In genomic region chr19:4635763-4636135, GRCh38 we compare ENCODE assay signal across 8 cellular contexts. TPM values are rescaled to one million over a fixed set of nuclear protein-coding genes. Genes with fewer than 3 reads are reported as not detected.
DNase-seq lines count a peak whose midpoint lies in the region; ATAC-seq, FAIRE-seq and TF ChIP-seq lines count a peak whose summit lies in the region.

No MANE protein-coding gene starts in this region.

- H2BK5ac ChIP-seq in mesendoderm (ENCODE audit: low read length) = no peak overlapping the region

- no TSS peak for BruUV-seq in K562 (replicated peaks; lab: Mats Ljungman, UMichigan)

- in situ Hi-C loops in K562 (cut with MboI) = loop anchor here (5.0 kb wide), 1 partner anchor 58 kb away; no protein-coding TSS in a partner anchor

- H3K9me3 ChIP-seq in left ventricle myocardium inferior (replicated peaks) (no peaks in the 10 kb centered on the region), K562 (replicated peaks; ENCODE audit: control insufficient read depth, insufficient read depth, low read depth, low read length) (no peaks in the 10 kb centered on the region)

- H3K27me3 ChIP-seq in left ventricle myocardium inferior (ENCODE audit: low read depth) = no peaks in the 10 kb centered on the region
- no peaks in the 10 kb centered on the region for H3K27me3 ChIP-seq in K562 (ENCODE audit: control insufficient read depth in 2 of 2, insufficient read depth in 2 of 2, low read length in 2 of 2)
- no peaks in the 10 kb centered on the region for H3K27me3 ChIP-seq in mesendoderm (ENCODE audit: insufficient read depth, low read length, poor library complexity)

- peak overlapping the region; percentile 56 for H3K27ac ChIP-seq in left ventricle myocardium inferior (replicated peaks)
- 0 out of 3 replicates have a peak overlapping the region, but pooled peaks have one; percentile 17 for H3K27ac ChIP-seq in K562 (ENCODE audit: extremely low read depth, low read depth, low read length)
- no peak overlapping the region for H3K27ac ChIP-seq in mesendoderm (ENCODE audit: low read depth, low read length)

- H3K79me2 ChIP-seq in K562 (ENCODE audit: control insufficient read depth, insufficient read depth, low read length) = peaks cover 14% of the 10 kb centered on the region
- no peaks in the 10 kb centered on the region for H3K79me2 ChIP-seq in mesendoderm (ENCODE audit: control insufficient read depth, insufficient read depth, low read length)

- no peak overlapping the region for H2BK120ac ChIP-seq in mesendoderm (ENCODE audit: low read depth, low read length)

- no peaks in the 10 kb centered on the region for H3K79me1 ChIP-seq in mesendoderm (ENCODE audit: low read length)

- no peak for TF ChIP-seq EP300 in K562 (IDR thresholded peaks at IDR 0.05; ENCODE audit: low read length)

- no peaks in the 10 kb centered on the region for H3K9me1 ChIP-seq in K562 (ENCODE audit: control insufficient read depth, insufficient read depth, low read length)

- peaks cover 53% of the 10 kb centered on the region for H3K4me1 ChIP-seq in left ventricle myocardium inferior
- H3K4me1 ChIP-seq in K562 (replicated peaks in 1 of 2; ENCODE audit: control insufficient read depth in 2 of 2, insufficient read depth in 2 of 2, low read length in 2 of 2) = peaks cover 36 to 56% of the 10 kb centered on the region in 2 experiments
- peaks cover 6% of the 10 kb centered on the region for H3K4me1 ChIP-seq in mesendoderm (ENCODE audit: control insufficient read depth, low read depth, low read length)

- no peak for TF ChIP-seq RAD21 in K562 (CRISPR knock-in tag; conservative IDR thresholded peaks at IDR 0.05 in 1 of 2, IDR thresholded peaks at IDR 0.05 in 1 of 2)

- CTCF ChIA-PET in K562 (lab: Yijun Ruan, JAX; ENCODE audit: low intra/inter-chr PET ratio) = interaction anchor here (0.6 to 3.8 kb wide), 4 partner anchors 60 to 933 kb away, joined by 3 to 29 read pairs (median 17); no protein-coding TSS in a partner anchor

- no peak for TF ChIP-seq POLR2A in K562 (conservative IDR thresholded peaks at IDR 0.05)

- POLR2A ChIA-PET in K562 (lab: Yijun Ruan, JAX) = interaction anchor here (0.6 to 0.9 kb wide), 4 partner anchors 13 to 63 kb away, joined by 3 read pairs; no protein-coding TSS in a partner anchor

- WGBS in K562 (ENCODE audit: insufficient coverage, low coverage, missing lambda C conversion rate) = 37% methylated on average over 11 of the region's 15 CpGs
- WGBS in mesendoderm (ENCODE audit: extremely low coverage, insufficient coverage, low lambda C conversion rate) = no CpG with 5 or more reads among the region's 15 CpGs

- ATAC-seq in left cardiac atrium = no peak
- ATAC-seq in K562 = no peak
- no peak for ATAC-seq in GM18909 (IDR thresholded peaks at IDR 0.05; ENCODE audit: poor library complexity, unreplicated experiment)
- no peak for ATAC-seq in GM21447 (IDR thresholded peaks at IDR 0.05; ENCODE audit: unreplicated experiment)

- peak overlapping the region; percentile 24 for H3K23ac ChIP-seq in mesendoderm (ENCODE audit: low read length)

- DNase-seq in left ventricle myocardium inferior = no peak
- no peak for DNase-seq in left cardiac atrium
- DNase-seq in K562 (ENCODE audit: extremely low read depth in 1 of 4, low spot score in 3 of 4) = no peak
- DNase-seq in mesendoderm = no peak
- DNase-seq in epidermal melanocyte (ENCODE audit: insufficient read length, low spot score) = no peak
- DNase-seq in amygdala (lab: John Stamatoyannopoulos, UW) = no peak

- peak overlapping the region; percentile 66 for H3K4me3 ChIP-seq in left ventricle myocardium inferior
- H3K4me3 ChIP-seq in K562 = peak overlapping the region; percentile 39
- H3K4me3 ChIP-seq in mesendoderm (ENCODE audit: low read length) = peak overlapping the region; percentile 33

- H3K18ac ChIP-seq in mesendoderm (ENCODE audit: low read length) = peak overlapping the region; percentile 78

- no peak overlapping the region for H4K5ac ChIP-seq in mesendoderm (ENCODE audit: low read length)

- no peak for FAIRE-seq in K562 (lab: Jason Lieb, UNC)

- H3K36me3 ChIP-seq in left ventricle myocardium inferior (no peaks in the 10 kb centered on the region), K562 (ENCODE audit: control insufficient read depth, insufficient read depth, low read length) (no peaks in the 10 kb centered on the region), mesendoderm (ENCODE audit: control insufficient read depth, insufficient read depth, low read length) (no peaks in the 10 kb centered on the region)

- H3K4me2 ChIP-seq in K562 (ENCODE audit: insufficient read depth, low read length) (peak overlapping the region; percentile 78), mesendoderm (ENCODE audit: low read length) (peak overlapping the region; percentile 58)

- no peaks in the 10 kb centered on the region for H4K20me1 ChIP-seq in K562 (replicated peaks; ENCODE audit: control insufficient read depth, insufficient read depth, low read length)

- H2AK5ac ChIP-seq in mesendoderm (ENCODE audit: low read length) = no peak overlapping the region

- peak overlapping the region; percentile 87 for H3K56ac ChIP-seq in mesendoderm (ENCODE audit: low read length)

- no peak overlapping the region for H4K8ac ChIP-seq in mesendoderm (ENCODE audit: low read depth, low read length)

- H3K4ac ChIP-seq in mesendoderm (ENCODE audit: low read depth, low read length) = peak overlapping the region; percentile 79

- intact Hi-C loops in left ventricle myocardium inferior (cut with micrococcal nuclease) = loop anchor here (5.0 kb wide), 1 partner anchor 58 kb away; no protein-coding TSS in a partner anchor
- intact Hi-C loops in left cardiac atrium (cut with DNase I) = loop anchor here in 1 of 2 donors (2.0 to 5.0 kb wide), 2 partner anchors 58 to 77 kb away; partner anchors contain the start of gene SEMA6B
- intact Hi-C loops in K562 (cut with micrococcal nuclease) = loop anchor here (1.0 to 5.0 kb wide), 4 partner anchors 37 to 233 kb away; partner anchors contain the start of genes CHAF1A, SEMA6B and SH3GL1

- H3K9ac ChIP-seq in K562 (ENCODE audit: insufficient read depth in 1 of 2, low read depth in 2 of 2, low read length in 2 of 2) = peak overlapping the region; percentile 73 to 93; a peak in 3 of 4 replicates
- peak overlapping the region; percentile 84 for H3K9ac ChIP-seq in mesendoderm (ENCODE audit: low read length)

- peak overlapping the region; percentile 99 for H2AFZ ChIP-seq in K562 (ENCODE audit: low read depth, low read length)

- H2BK15ac ChIP-seq in mesendoderm (replicated peaks; ENCODE audit: low read depth) = no peak overlapping the region

- TF ChIP-seq CTCF in left ventricle myocardium inferior (IDR thresholded peaks at IDR 0.05; ENCODE audit: borderline replicate concordance) (no peak), K562 (IDR thresholded peaks at IDR 0.05 in 2 of 3, conservative IDR thresholded peaks at IDR 0.05 in 1 of 3; ENCODE audit: insufficient read depth in 2 of 3, low read depth in 1 of 3, low read length in 3 of 3) (no peak)

RNA-seq across cellular contexts. Expression of gene TNFAIP8L1, which starts 3.6 kb away (rescaled TPM):
- total RNA-seq in left ventricle myocardium inferior (4.2 TPM), left cardiac atrium (1 to 10 TPM; 3.4 to 6.7 TPM), K562 (2014; rRNA removed) (4.0 and 4.4 TPM in 2 replicates), K562 (2014; rRNA removed; fragmentation: Illumina TruSeq; extraction: Trizol) (4.3 and 4.6 TPM in 2 replicates), K562 (2015; rRNA removed; fragmentation: Illumina TruSeq; extraction: Trizol) (4.9 and 5.4 TPM in 2 replicates), K562 (2021) (6.5 and 9.3 TPM in 2 replicates)
- total RNA-seq in K562 (2011; cell fraction: chromatin; rRNA removed; ENCODE audit: low replicate concordance) = 10.7 and 24.6 TPM in 2 replicates
- 13.8 and 17.5 TPM in 2 replicates for total RNA-seq in K562 (2011; cell fraction: nucleolus; rRNA removed)
- total RNA-seq in K562 (2011; cell fraction: nucleoplasm; rRNA removed) = 10.7 and 12.8 TPM in 2 replicates
- polyA plus RNA-seq in K562 (2011; rRNA removed) (5.7 and 8.0 TPM in 2 replicates), K562 (2014; fragmentation: Illumina TruSeq; extraction: Trizol) (6.6 and 7.3 TPM in 2 replicates), K562 (2014; fragmentation: Nextera tagmentation; extraction: Ambion mirVana) (1 to 10 TPM in 1 of 2 experiments, under 1 TPM in 1; 0.69 to 1.0 TPM), K562 (2014; rRNA removed) (6.8 and 7.3 TPM in 2 replicates)
- polyA plus RNA-seq in K562 (2011; cell fraction: cytosol; rRNA removed) = 8.2 and 15.6 TPM in 2 replicates
- 3.0 and 4.8 TPM in 2 replicates for polyA plus RNA-seq in K562 (2011; cell fraction: nucleus; rRNA removed)
- polyA plus RNA-seq in K562 (2012) = 7.6 and 10.7 TPM in 2 replicates
- polyA minus RNA-seq in K562 (2011; rRNA and poly(A)+ RNA removed) = 4.5 and 8.6 TPM in 2 replicates
- polyA minus RNA-seq in K562 (2011; cell fraction: cytosol; rRNA and poly(A)+ RNA removed) = 4.7 and 6.4 TPM in 2 replicates
- polyA minus RNA-seq in K562 (2011; cell fraction: nucleus; rRNA and poly(A)+ RNA removed) = 3.0 and 4.6 TPM in 2 replicates
- polyA plus RNA-seq in mesendoderm (2013, experiment 1 of 2) = 5.3 TPM
- polyA plus RNA-seq in mesendoderm (2013, experiment 2 of 2) = 5.1 TPM

RNA-seq across cellular contexts. Expression of gene MYDGF, which starts 34.4 kb away (rescaled TPM):
- total RNA-seq in left ventricle myocardium inferior (26.3 TPM), left cardiac atrium (10 to 100 TPM; 43.2 to 53.7 TPM), K562 (2014; rRNA removed) (131 and 143 TPM in 2 replicates), K562 (2014; rRNA removed; fragmentation: Illumina TruSeq; extraction: Trizol) (52.2 and 67.5 TPM in 2 replicates), K562 (2015; rRNA removed; fragmentation: Illumina TruSeq; extraction: Trizol) (81.6 and 83.0 TPM in 2 replicates), K562 (2021) (91.5 and 96.7 TPM in 2 replicates)
- total RNA-seq in K562 (2011; cell fraction: chromatin; rRNA removed; ENCODE audit: low replicate concordance) = 55.1 and 137 TPM in 2 replicates
- 204 and 212 TPM in 2 replicates for total RNA-seq in K562 (2011; cell fraction: nucleolus; rRNA removed)
- total RNA-seq in K562 (2011; cell fraction: nucleoplasm; rRNA removed) = 127 and 144 TPM in 2 replicates
- polyA plus RNA-seq in K562 (2011; rRNA removed) (82.1 and 86.0 TPM in 2 replicates), K562 (2014; fragmentation: Illumina TruSeq; extraction: Trizol) (60.5 and 66.6 TPM in 2 replicates), K562 (2014; fragmentation: Nextera tagmentation; extraction: Ambion mirVana) (10 to 100 TPM in 1 of 2 experiments, 1 to 10 TPM in 1; 4.2 to 12.6 TPM), K562 (2014; rRNA removed) (141 and 166 TPM in 2 replicates)
- polyA plus RNA-seq in K562 (2011; cell fraction: cytosol; rRNA removed) = 118 and 186 TPM in 2 replicates
- polyA plus RNA-seq in K562 (2011; cell fraction: nucleus; rRNA removed) = 46.8 and 51.5 TPM in 2 replicates
- 164 and 292 TPM in 2 replicates for polyA plus RNA-seq in K562 (2012)
- 17.9 and 26.4 TPM in 2 replicates for polyA minus RNA-seq in K562 (2011; rRNA and poly(A)+ RNA removed)
- 32.6 and 58.7 TPM in 2 replicates for polyA minus RNA-seq in K562 (2011; cell fraction: cytosol; rRNA and poly(A)+ RNA removed)
- polyA minus RNA-seq in K562 (2011; cell fraction: nucleus; rRNA and poly(A)+ RNA removed) = 14.4 and 24.1 TPM in 2 replicates
- 52.7 TPM for polyA plus RNA-seq in mesendoderm (2013, experiment 1 of 2)
- 54.8 TPM for polyA plus RNA-seq in mesendoderm (2013, experiment 2 of 2)
